24 cellular contexts compared by ENCODE assay signal in genomic region chr12:14779834-14780233, GRCh38. TPM values are rescaled to one million over a fixed set of nuclear protein-coding genes. Genes with fewer than 3 reads are reported as not detected.
A peak's percentile ranks its signal among the peaks of the same experiment; 100 is the strongest.
DNase-seq lines count a peak whose midpoint lies in the region; ATAC-seq and TF ChIP-seq lines count a peak whose summit lies in the region.
"Had no signal": no experiment of that assay in that cellular context is flagged by ENCODE, and none has a peak within 500 bp of the region (broad histone marks: within the 10 kb centered on the region; RNA-seq: fewer than 3 reads in every experiment).

No MANE protein-coding gene starts in this region.

- no peaks in the 10 kb centered on the region for H3K79me2 ChIP-seq in parathyroid adenoma

- no peaks in the 10 kb centered on the region for H3K27me3 Mint-ChIP-seq in activated T-cell treated with anti-CD3 and anti-CD28 coated beads, Interleukin-2, amount 50 U/mL, for 72 hours (ENCODE audit: low read depth)
- no peaks in the 10 kb centered on the region for H3K27me3 Mint-ChIP-seq in activated T-cell treated with anti-CD3 and anti-CD28 coated beads, Interleukin-2, amount 50 U/mL, for 24 hours
- H3K27me3 Mint-ChIP-seq in endothelial cell (ENCODE audit: unreplicated experiment), result peaks cover 4% of the 10 kb centered on the region
- H3K27me3 Mint-ChIP-seq in WTC11 (ENCODE audit: low read depth), result no peaks in the 10 kb centered on the region; the same call in 1 of the 2 replicates

- H3K9me3 Mint-ChIP-seq in activated T-cell treated with anti-CD3 and anti-CD28 coated beads, Interleukin-2, amount 50 U/mL, for 72 hours, result no peaks in the 10 kb centered on the region
- H3K9me3 Mint-ChIP-seq in activated T-cell treated with anti-CD3 and anti-CD28 coated beads, Interleukin-2, amount 50 U/mL, for 24 hours, result no peaks in the 10 kb centered on the region
- H3K9me3 Mint-ChIP-seq in endothelial cell (ENCODE audit: unreplicated experiment) (no peaks in the 10 kb centered on the region), WTC11 (no peaks in the 10 kb centered on the region)
- H3K9me3 Mint-ChIP-seq: CD8-positive, alpha-beta T cell had no signal

- no peak for ATAC-seq in activated T-cell treated with anti-CD3 and anti-CD28 coated beads, Interleukin-2, amount 50 U/mL, for 72 hours (replicated peaks in 1 of 2)
- no peak for ATAC-seq in WTC11
- ATAC-seq: CD8-positive, alpha-beta T cell had no signal

- POLR2A ChIA-PET in WTC11 (lab: Charles Lee), result no interaction called here

- no peaks in the 10 kb centered on the region for H3K36me3 ChIP-seq in brain microvascular endothelial cell (replicated peaks)
- no peaks in the 10 kb centered on the region for H3K36me3 ChIP-seq in parathyroid adenoma (ENCODE audit: control insufficient read depth, insufficient read depth, low read length)

- no peak for TF ChIP-seq CTCF in brain microvascular endothelial cell (IDR thresholded peaks at IDR 0.05; ENCODE audit: low read depth, low read length, missing control alignments)
- no peak for TF ChIP-seq CTCF in parathyroid adenoma (IDR thresholded peaks at IDR 0.05)
- TF ChIP-seq CTCF in endothelial cell (IDR thresholded peaks at IDR 0.05; ENCODE audit: unreplicated experiment), result no peak
- no peak for TF ChIP-seq CTCF in WTC11 (IDR thresholded peaks at IDR 0.05)

- CTCF ChIA-PET in WTC11 (lab: Charles Lee), result no interaction called here

- H3K4me2 ChIP-seq in parathyroid adenoma (ENCODE audit: low read length), result no peak overlapping the region

- peaks cover 24% of the 10 kb centered on the region for H3K4me1 Mint-ChIP-seq in activated T-cell treated with anti-CD3 and anti-CD28 coated beads, Interleukin-2, amount 50 U/mL, for 72 hours (ENCODE audit: low read depth)
- peaks cover 25% of the 10 kb centered on the region for H3K4me1 Mint-ChIP-seq in activated T-cell treated with anti-CD3 and anti-CD28 coated beads, Interleukin-2, amount 50 U/mL, for 24 hours (ENCODE audit: low read depth)
- H3K4me1 Mint-ChIP-seq in endothelial cell (ENCODE audit: unreplicated experiment), result peaks cover 35% of the 10 kb centered on the region
- peaks cover 23% of the 10 kb centered on the region for H3K4me1 Mint-ChIP-seq in WTC11

- H3K4me3 ChIP-seq in brain microvascular endothelial cell (ENCODE audit: low read depth, low read length), result no peak overlapping the region
- no peak overlapping the region for H3K4me3 ChIP-seq in parathyroid adenoma (ENCODE audit: low read depth, low read length)
- H3K4me3 ChIP-seq: SK-N-MC had no signal

- H3K4me1 ChIP-seq in parathyroid adenoma, result peaks cover 9% of the 10 kb centered on the region

- H3K36me3 Mint-ChIP-seq in activated T-cell treated with anti-CD3 and anti-CD28 coated beads, Interleukin-2, amount 50 U/mL, for 72 hours (ENCODE audit: insufficient read depth in 2 of 2), result peaks cover 2 to 13% of the 10 kb centered on the region in 2 donors
- peaks cover 18% of the 10 kb centered on the region for H3K36me3 Mint-ChIP-seq in activated T-cell treated with anti-CD3 and anti-CD28 coated beads, Interleukin-2, amount 50 U/mL, for 24 hours (ENCODE audit: low read depth)
- H3K36me3 Mint-ChIP-seq in endothelial cell (ENCODE audit: low read depth, unreplicated experiment), result no peaks in the 10 kb centered on the region
- 0 out of 2 replicates have a peak, but pooled peaks cover under 1% of the 10 kb centered on the region for H3K36me3 Mint-ChIP-seq in WTC11

- in situ Hi-C loops in brain microvascular endothelial cell (cut with HindIII; ENCODE audit: low pct_ligation_motif_present, low sequenced_read_pairs), result no loop called here

- H3K9me3 ChIP-seq in parathyroid adenoma (ENCODE audit: control insufficient read depth, low read length), result no peaks in the 10 kb centered on the region

- DNase-seq in activated T-cell treated with anti-CD3 and anti-CD28 coated beads, Interleukin-2, amount 50 U/mL, for 72 hours, result no peak
- no peak for DNase-seq in activated T-cell treated with anti-CD3 and anti-CD28 coated beads, Interleukin-2, amount 50 U/mL, for 24 hours
- DNase-seq in brain microvascular endothelial cell (peak; percentile 26), endothelial cell (ENCODE audit: low spot score) (no peak), WTC11 (ENCODE audit: low spot score) (no peak)
- DNase-seq: AML-193; C1 segment of cervical spinal cord; Calu3; CD8-positive, alpha-beta T cell; DMS153; H7; MM.1S; NCI-H1092; NCI-H1436; NCI-H187 treated with DMSO at 0.1 percent for 48 hours; NCI-H2227 treated with DMSO at 0.1 percent for 48 hours; NCI-H510A; NK-92 treated with Interleukin-12 subunit alpha and Interleukin-12 subunit beta, amount 100 ng/mL, for 24 hours; SHP77 treated with DMSO at 0.1 percent for 48 hours had no signal

- H3K27me3 ChIP-seq in brain microvascular endothelial cell (replicated peaks), result no peaks in the 10 kb centered on the region
- H3K27me3 ChIP-seq in parathyroid adenoma (ENCODE audit: control insufficient read depth, insufficient read depth, low read length), result no peaks in the 10 kb centered on the region

- no peak overlapping the region for H3K9ac ChIP-seq in parathyroid adenoma

- peak overlapping the region; percentile 67 for H3K27ac Mint-ChIP-seq in activated T-cell treated with anti-CD3 and anti-CD28 coated beads, Interleukin-2, amount 50 U/mL, for 72 hours
- no peak overlapping the region for H3K27ac Mint-ChIP-seq in activated T-cell treated with anti-CD3 and anti-CD28 coated beads, Interleukin-2, amount 50 U/mL, for 24 hours
- H3K27ac Mint-ChIP-seq in endothelial cell (ENCODE audit: unreplicated experiment) (no peak overlapping the region), WTC11 (no peak overlapping the region)
- H3K27ac Mint-ChIP-seq: CD8-positive, alpha-beta T cell had no signal

- H3K4me3 Mint-ChIP-seq in activated T-cell treated with anti-CD3 and anti-CD28 coated beads, Interleukin-2, amount 50 U/mL, for 72 hours, result no peak overlapping the region
- H3K4me3 Mint-ChIP-seq in activated T-cell treated with anti-CD3 and anti-CD28 coated beads, Interleukin-2, amount 50 U/mL, for 24 hours, result no peak overlapping the region
- H3K4me3 Mint-ChIP-seq in endothelial cell (ENCODE audit: unreplicated experiment) (no peak overlapping the region), WTC11 (no peak overlapping the region)
- H3K4me3 Mint-ChIP-seq: CD8-positive, alpha-beta T cell had no signal

- H2AFZ ChIP-seq in parathyroid adenoma, result peak overlapping the region; percentile 53

- H3K27ac ChIP-seq in brain microvascular endothelial cell (no peak overlapping the region), parathyroid adenoma (no peak overlapping the region)
- H3K27ac ChIP-seq: RWPE1, SK-N-MC had no signal

TF ChIP-seq in WTC11, 78 proteins besides CTCF, POLR2A, EP300 and RAD21 (continues in another document):
- TF ChIP-seq ZNF138 (CRISPR knock-in tag; conservative IDR thresholded peaks at IDR 0.05) (no peak), ZNF396 (CRISPR knock-in tag; IDR thresholded peaks at IDR 0.05; ENCODE audit: borderline replicate concordance) (no peak), ZMAT4 (CRISPR knock-in tag; IDR thresholded peaks at IDR 0.05) (no peak), PRDM15 (CRISPR knock-in tag; IDR thresholded peaks at IDR 0.05) (no peak), CDX4 (CRISPR knock-in tag; IDR thresholded peaks at IDR 0.05; ENCODE audit: borderline replicate concordance) (no peak)

RNA-seq across cellular contexts. Expression of gene WBP11, which starts 23.4 kb away (rescaled TPM):
- 100 to 1,000 TPM; 104 to 111 TPM for total RNA-seq in activated T-cell treated with anti-CD3 and anti-CD28 coated beads, Interleukin-2, amount 50 U/mL, for 72 hours
- total RNA-seq in endothelial cell (ENCODE audit: unreplicated experiment) (64.6 TPM), WTC11 (2021) (98.4 to 111 TPM (median 102 TPM) in 3 replicates)

RNA-seq across cellular contexts. Expression of gene C12orf60, which starts 23.6 kb away (rescaled TPM):
- total RNA-seq in activated T-cell treated with anti-CD3 and anti-CD28 coated beads, Interleukin-2, amount 50 U/mL, for 72 hours, result 1 to 10 TPM; 2.4 to 5.1 TPM
- total RNA-seq in endothelial cell (ENCODE audit: unreplicated experiment) (1.8 TPM), WTC11 (2021) (1.3 to 2.0 TPM (median 1.8 TPM) in 3 replicates)

RNA-seq across cellular contexts. Expression of gene SMCO3, which starts 34.1 kb away (rescaled TPM):
- total RNA-seq in activated T-cell treated with anti-CD3 and anti-CD28 coated beads, Interleukin-2, amount 50 U/mL, for 72 hours, result not detected
- total RNA-seq in endothelial cell (ENCODE audit: unreplicated experiment) (0.13 TPM), WTC11 (2021) (not detected in 3 replicates)
- total RNA-seq: A172; Calu3; CD8-positive, alpha-beta T cell; H7; LHCN-M2 had no signal
